Comparison of ENCODE assay signal across 16 cellular contexts in the genomic region with DNA sequence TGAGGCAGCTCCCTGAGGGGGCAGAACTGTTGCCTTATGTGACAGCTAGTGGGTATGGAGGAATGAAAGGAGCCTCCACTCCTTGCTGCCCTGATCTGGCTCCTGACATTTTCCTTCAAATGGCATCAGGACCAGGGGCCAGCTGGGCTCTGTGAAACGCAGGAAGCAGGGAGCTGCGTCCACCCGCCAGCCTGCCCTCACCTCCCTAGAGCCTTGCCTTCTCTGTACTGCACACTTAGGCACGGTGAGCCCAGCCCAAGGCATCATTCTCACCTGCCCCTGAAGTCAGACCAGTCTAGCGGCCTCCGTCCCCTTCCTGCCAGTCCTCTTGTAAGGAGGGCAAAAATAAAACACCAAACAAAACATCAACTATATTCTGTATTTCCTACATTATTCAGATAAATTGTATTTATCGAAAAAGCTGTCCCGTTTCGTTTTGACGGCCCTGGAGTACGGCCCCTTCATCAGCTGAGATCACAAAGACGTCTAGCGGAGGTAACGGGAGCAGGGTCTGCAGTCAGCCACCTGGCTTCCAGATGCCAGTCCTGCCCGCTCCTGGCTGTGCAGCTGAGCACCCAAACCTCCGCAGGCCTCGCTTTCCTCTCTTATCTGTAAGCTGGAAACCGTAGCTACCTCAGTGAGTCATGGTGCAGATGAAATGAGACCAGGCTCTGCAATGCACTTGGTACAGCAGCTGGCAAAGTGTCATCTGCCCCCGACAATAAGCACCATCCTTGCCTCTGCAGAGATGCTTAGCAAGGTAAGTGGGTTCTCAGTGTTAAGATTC.
"Had no signal": no experiment of that assay in that cellular context is flagged by ENCODE, and none has a peak within 500 bp of the region (broad histone marks: within the 10 kb centered on the region; RNA-seq: fewer than 3 reads in every experiment).

No MANE protein-coding gene starts in this region.

- H3K4me3 ChIP-seq: dorsolateral prefrontal cortex, gastrocnemius medialis, mucosa of descending colon, pancreas had no signal

- H3K27ac ChIP-seq: gastrocnemius medialis, pancreas had no signal

- H3K27ac Mint-ChIP-seq: naive thymus-derived CD8-positive, alpha-beta T cell; progenitor cell of endocrine pancreas had no signal

- H3K27me3 ChIP-seq: dorsolateral prefrontal cortex, gastrocnemius medialis, pancreas had no signal

- ATAC-seq: gastrocnemius medialis; left lobe of liver; mucosa of descending colon; naive thymus-derived CD8-positive, alpha-beta T cell; pancreas; right cardiac atrium had no signal

- H3K27me3 Mint-ChIP-seq: naive thymus-derived CD8-positive, alpha-beta T cell; progenitor cell of endocrine pancreas had no signal

- H3K36me3 ChIP-seq: gastrocnemius medialis, pancreas had no signal

- DNase-seq: cortex of kidney; dorsolateral prefrontal cortex; effector CD8-positive, alpha-beta T cell; gastrocnemius medialis; islet precursor cell; mammary epithelial cell; mucosa of descending colon; naive thymus-derived CD8-positive, alpha-beta T cell; pancreas; right cardiac atrium; small intestine; stimulated activated CD4-positive, alpha-beta T cell treated with anti-CD3 and anti-CD28 coated beads, Interleukin-12 subunit alpha, Interleukin-12 subunit beta, amount 100 ng/mL, for 4 hours; stimulated activated naive CD4-positive, alpha-beta T cell treated with Interleukin-2 at 50 U/mL for 16 hours; trophoblast cell had no signal

- H3K4me3 Mint-ChIP-seq: naive thymus-derived CD8-positive, alpha-beta T cell had no signal

- H3K9me3 ChIP-seq: gastrocnemius medialis, mucosa of descending colon, pancreas had no signal
